ENCODE assay signal across 20 cellular contexts in the genomic region with DNA sequence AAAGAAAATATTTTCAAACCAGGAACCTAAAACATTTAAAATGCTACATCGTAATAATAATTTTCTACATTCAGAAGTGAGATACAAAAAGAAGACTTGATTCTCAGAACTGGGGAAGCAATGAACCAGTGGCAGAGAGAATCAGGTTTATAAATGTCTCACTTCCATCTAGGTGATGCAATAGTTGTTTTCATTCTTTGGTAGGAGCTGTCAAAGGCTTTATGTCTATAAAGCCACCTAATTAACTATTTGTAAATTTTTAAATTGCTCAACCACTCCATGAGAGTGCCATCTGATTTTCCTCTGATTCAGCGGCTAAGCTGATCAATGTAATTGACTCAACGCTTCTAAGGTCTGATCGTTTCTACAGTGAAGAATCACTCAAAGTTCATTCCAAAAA.
A peak's percentile ranks its signal among the peaks of the same experiment; 100 is the strongest.
DNase-seq lines count a peak whose midpoint lies in the region; ATAC-seq and TF ChIP-seq lines count a peak whose summit lies in the region.
"Had no signal": no experiment of that assay in that cellular context is flagged by ENCODE, and none has a peak within 500 bp of the region (broad histone marks: within the 10 kb centered on the region; RNA-seq: fewer than 3 reads in every experiment).

No MANE protein-coding gene starts in this region.

- H3K18ac ChIP-seq in IMR-90 (ENCODE audit: low read depth, low read length): no peak overlapping the region

- peaks cover 6% of the 10 kb centered on the region for H3K9me1 ChIP-seq in IMR-90 (ENCODE audit: insufficient read depth, low read length)

- H4K91ac ChIP-seq in IMR-90 (ENCODE audit: insufficient read depth, low read depth, low read length): no peak overlapping the region

- H3K9me3 ChIP-seq in IMR-90 (ENCODE audit: control insufficient read depth, insufficient read depth, low read length): no peaks in the 10 kb centered on the region
- no peaks in the 10 kb centered on the region for H3K9me3 ChIP-seq in WERI-Rb-1 (ENCODE audit: severe bottlenecking)
- H3K9me3 ChIP-seq: A549, HAP-1 had no signal

- no peak overlapping the region for H3K9ac ChIP-seq in IMR-90 (ENCODE audit: low read depth, low read length)
- H3K9ac ChIP-seq: GM23248 had no signal

- no peaks in the 10 kb centered on the region for H3K79me1 ChIP-seq in IMR-90 (ENCODE audit: low read depth in 1 of 2, low read length in 2 of 2)

- H4K5ac ChIP-seq in IMR-90 (ENCODE audit: low read depth, low read length): no peak overlapping the region

- H3K27me3 ChIP-seq in IMR-90 (ENCODE audit: control insufficient read depth, insufficient read depth, low read length) (peaks cover 5% of the 10 kb centered on the region; the same call in 1 of the 2 replicates), WERI-Rb-1 (ENCODE audit: insufficient read depth, low read depth, severe bottlenecking) (no peaks in the 10 kb centered on the region)

- no peak for TF ChIP-seq RAD21 in IMR-90 (IDR thresholded peaks at IDR 0.05; ENCODE audit: low read length)

- no peak overlapping the region for H3K14ac ChIP-seq in IMR-90 (replicated peaks; ENCODE audit: low read depth, low read length)

- no peak overlapping the region for H2BK5ac ChIP-seq in IMR-90 (ENCODE audit: low read depth, low read length, poor library complexity, severe bottlenecking)

- no TSS peak for BruUV-seq in IMR-90 (replicated peaks; lab: Mats Ljungman, UMichigan)

- no peak overlapping the region for H3K4ac ChIP-seq in IMR-90 (ENCODE audit: low read depth, low read length)

- TF ChIP-seq CTCF in AG10803 (conservative IDR thresholded peaks at IDR 0.05; ENCODE audit: low read length) (no peak), IMR-90 (conservative IDR thresholded peaks at IDR 0.05; ENCODE audit: low read depth, low read length) (no peak), WERI-Rb-1 (IDR thresholded peaks at IDR 0.05; ENCODE audit: low read depth, low read length) (no peak), fibroblast of villous mesenchyme (IDR thresholded peaks at IDR 0.05; ENCODE audit: insufficient read depth, low read depth, low read length) (no peak)

- POLR2A ChIA-PET in IMR-90 (lab: Charles Lee; ENCODE audit: unreplicated experiment): no interaction called here

- no peak overlapping the region for H3K23ac ChIP-seq in IMR-90 (ENCODE audit: low read depth, low read length)

- H4K8ac ChIP-seq in IMR-90 (ENCODE audit: low read depth in 2 of 2, low read length in 2 of 2): no peak overlapping the region

- H2AK9ac ChIP-seq in IMR-90 (replicated peaks; ENCODE audit: low read depth, low read length, poor library complexity): no peak overlapping the region

- H3K36me3 ChIP-seq in IMR-90 (ENCODE audit: control insufficient read depth, insufficient read depth, low read length): no peaks in the 10 kb centered on the region
- no peaks in the 10 kb centered on the region for H3K36me3 ChIP-seq in WERI-Rb-1
- H3K36me3 ChIP-seq: HAP-1 had no signal

- ATAC-seq in IMR-90 (ENCODE audit: low read depth) (no peak), GM21367 (IDR thresholded peaks at IDR 0.05; ENCODE audit: unreplicated experiment) (no peak)
- ATAC-seq: A549 had no signal

- DNase-seq in AG10803 (ENCODE audit: low read depth) (peak; percentile 18), IMR-90 (no peak), WERI-Rb-1 (no peak), fibroblast of villous mesenchyme (ENCODE audit: low read depth) (peak; percentile 11), hippocampal formation (lab: John Stamatoyannopoulos, UW) (no peak), cortex of kidney (lab: John Stamatoyannopoulos, UW) (no peak)
- DNase-seq: 8988T; ACHN; C1 segment of cervical spinal cord; Calu3; CD4-positive, alpha-beta memory T cell; COR-L47; DMS53; DMS79 treated with DMSO at 0.1 percent for 48 hours; GF-D8; GM23248; HFFc6 had no signal

- H2AK5ac ChIP-seq in IMR-90 (ENCODE audit: low read depth, low read length): no peak overlapping the region

- CTCF ChIA-PET in IMR-90 (lab: Yijun Ruan, JAX): no interaction called here

- no peaks in the 10 kb centered on the region for H4K20me1 ChIP-seq in IMR-90 (ENCODE audit: insufficient read depth, low read length)

- dilution Hi-C loops in IMR-90 (cut with HindIII; ENCODE audit: low sequenced_read_pairs, unreplicated experiment): no loop called here

- no peak overlapping the region for H2BK20ac ChIP-seq in IMR-90 (ENCODE audit: low read depth, low read length)

- no CpG with 5 or more reads among the region's 4 CpGs for WGBS in IMR-90 (ENCODE audit: extremely low coverage in 2 of 2, insufficient read length in 1 of 2), 2 experiments

- H3K56ac ChIP-seq in IMR-90 (ENCODE audit: extremely low read depth, insufficient read depth, low read length): no peak overlapping the region

- no peak overlapping the region for H3K4me2 ChIP-seq in IMR-90 (ENCODE audit: low read depth, low read length)
- H3K4me2 ChIP-seq: A549 had no signal

- H2BK15ac ChIP-seq in IMR-90 (ENCODE audit: low read depth, low read length): no peak overlapping the region

- H3K27ac ChIP-seq in IMR-90 (ENCODE audit: insufficient read depth, low read length): no peak overlapping the region
- H3K27ac ChIP-seq in WERI-Rb-1: peak overlapping the region; percentile 55
- H3K27ac ChIP-seq: A549, GM23248 had no signal

- H3K4me3 ChIP-seq in AG10803 (ENCODE audit: low read length): no peak overlapping the region
- H3K4me3 ChIP-seq in IMR-90 (ENCODE audit: insufficient read depth, low read depth, low read length): no peak overlapping the region
- no peak overlapping the region for H3K4me3 ChIP-seq in WERI-Rb-1 (ENCODE audit: low read depth, low read length)
- H3K4me3 ChIP-seq in fibroblast of villous mesenchyme (ENCODE audit: low read depth, low read length): no peak overlapping the region
- H3K4me3 ChIP-seq: A549, GM23248, HAP-1 had no signal

- peaks cover 7% of the 10 kb centered on the region for H3K4me1 ChIP-seq in IMR-90 (ENCODE audit: control insufficient read depth, insufficient read depth, low read length)
- H3K4me1 ChIP-seq: HAP-1 had no signal

- in situ Hi-C loops in IMR-90 (cut with MboI; ENCODE audit: low sequenced_read_pairs): no loop called here

- intact Hi-C loops in IMR-90 (cut with micrococcal nuclease): no loop called here

- no peak overlapping the region for H2BK120ac ChIP-seq in IMR-90 (ENCODE audit: low read depth, low read length)

- no peak for TF ChIP-seq POLR2A in IMR-90 (IDR thresholded peaks at IDR 0.05; ENCODE audit: low read depth, low read length)

- H2AFZ ChIP-seq in IMR-90 (replicated peaks; ENCODE audit: low read length, poor library complexity): no peak overlapping the region
- H2AFZ ChIP-seq: GM23248 had no signal

TF ChIP-seq in IMR-90, 13 proteins besides CTCF, POLR2A, EP300 and RAD21:
- no peak for TF ChIP-seq SMC3 (IDR thresholded peaks at IDR 0.05; ENCODE audit: low read depth, low read length)
- TF ChIP-seq, protein P1, sequence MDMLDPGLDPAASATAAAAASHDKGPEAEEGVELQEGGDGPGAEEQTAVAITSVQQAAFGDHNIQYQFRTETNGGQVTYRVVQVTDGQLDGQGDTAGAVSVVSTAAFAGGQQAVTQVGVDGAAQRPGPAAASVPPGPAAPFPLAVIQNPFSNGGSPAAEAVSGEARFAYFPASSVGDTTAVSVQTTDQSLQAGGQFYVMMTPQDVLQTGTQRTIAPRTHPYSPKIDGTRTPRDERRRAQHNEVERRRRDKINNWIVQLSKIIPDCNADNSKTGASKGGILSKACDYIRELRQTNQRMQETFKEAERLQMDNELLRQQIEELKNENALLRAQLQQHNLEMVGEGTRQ (IDR thresholded peaks at IDR 0.05; ENCODE audit: low read depth, low read length): no peak
- no peak for TF ChIP-seq RCOR1 (IDR thresholded peaks at IDR 0.05; ENCODE audit: insufficient replicate concordance, low read length)
- TF ChIP-seq MXI1 (IDR thresholded peaks at IDR 0.05; ENCODE audit: borderline replicate concordance, low read depth, low read length): no peak
- TF ChIP-seq FOS (IDR thresholded peaks at IDR 0.05; ENCODE audit: low read depth, low read length): no peak
- peak; percentile 57 for TF ChIP-seq CEBPB (IDR thresholded peaks at IDR 0.05; ENCODE audit: low read depth, low read length)

Comparison
In these comparisons a context has a peak if more than half of its experiments do, and no peak if none do; other contexts are left out.
1. DNase-seq: peak in AG10803 (single experiment) and fibroblast of villous mesenchyme (single experiment); none in IMR-90 (single experiment), WERI-Rb-1 (single experiment), hippocampal formation (0 of 2) and cortex of kidney (single experiment).